Comparison of ENCODE assay signal across 12 cellular contexts in genomic region chr10:60536529-60537114, GRCh38.
A peak's percentile ranks its signal among the peaks of the same experiment; 100 is the strongest.
DNase-seq lines count a peak whose midpoint lies in the region; ATAC-seq and TF ChIP-seq lines count a peak whose summit lies in the region.
"Had no signal": no experiment of that assay in that cellular context is flagged by ENCODE, and none has a peak within 500 bp of the region (broad histone marks: within the 10 kb centered on the region; RNA-seq: fewer than 3 reads in every experiment).

No MANE protein-coding gene starts in this region.

- no peak for ATAC-seq in gastrocnemius medialis

- no peak overlapping the region for H2AFZ ChIP-seq in OCI-LY7 (ENCODE audit: low read length)

- H3K36me3 ChIP-seq in gastrocnemius medialis: no peaks in the 10 kb centered on the region
- H3K36me3 ChIP-seq in OCI-LY7 (ENCODE audit: insufficient read depth, low read length): no peaks in the 10 kb centered on the region
- no peaks in the 10 kb centered on the region for H3K36me3 ChIP-seq in thyroid gland
- H3K36me3 ChIP-seq in effector memory CD4-positive, alpha-beta T cell (ENCODE audit: control insufficient read depth, insufficient read depth, low read length): no peaks in the 10 kb centered on the region

- no peak for TF ChIP-seq POLR2A in gastrocnemius medialis (IDR thresholded peaks at IDR 0.05)
- no peak for TF ChIP-seq POLR2A in thyroid gland (IDR thresholded peaks at IDR 0.05)

- H3K79me2 ChIP-seq in OCI-LY7 (ENCODE audit: insufficient read depth, low read depth, low read length): no peaks in the 10 kb centered on the region

- H3K27me3 ChIP-seq in gastrocnemius medialis: no peaks in the 10 kb centered on the region
- H3K27me3 ChIP-seq in thyroid gland: no peaks in the 10 kb centered on the region
- H3K27me3 ChIP-seq in effector memory CD4-positive, alpha-beta T cell (replicated peaks; ENCODE audit: control insufficient read depth, insufficient read depth, low read length, poor library complexity, severe bottlenecking): no peaks in the 10 kb centered on the region

- H3K9me3 ChIP-seq in gastrocnemius medialis: no peaks in the 10 kb centered on the region
- no peaks in the 10 kb centered on the region for H3K9me3 ChIP-seq in OCI-LY7 (ENCODE audit: low read length)
- no peaks in the 10 kb centered on the region for H3K9me3 ChIP-seq in thyroid gland
- H3K9me3 ChIP-seq in effector memory CD4-positive, alpha-beta T cell (ENCODE audit: control insufficient read depth, low read length): no peaks in the 10 kb centered on the region

- no peak for TF ChIP-seq CTCF in fibroblast of the aortic adventitia (IDR thresholded peaks at IDR 0.05; ENCODE audit: insufficient read depth, low read length)
- TF ChIP-seq CTCF in gastrocnemius medialis (IDR thresholded peaks at IDR 0.05 in 4 of 5, conservative IDR thresholded peaks at IDR 0.05 in 1 of 5): no peak
- TF ChIP-seq CTCF in OCI-LY7 (conservative IDR thresholded peaks at IDR 0.05; ENCODE audit: low read length): no peak
- TF ChIP-seq CTCF in thyroid gland (IDR thresholded peaks at IDR 0.05): no peak

- DNase-seq in AG20443 (ENCODE audit: low spot score) (peak; percentile 11), H4 (ENCODE audit: low spot score) (peak; percentile 35), T1000 (lab: John Stamatoyannopoulos, UW) (peak; percentile 14), fibroblast of the aortic adventitia (ENCODE audit: low read depth) (peak; percentile 59), gastrocnemius medialis (no peak), OCI-LY7 (ENCODE audit: low spot score) (no peak), thyroid gland (no peak)
- DNase-seq in effector memory CD4-positive, alpha-beta T cell: no peak
- DNase-seq: Calu3, GOT3, NCI-H1436 treated with DMSO at 0.1 percent for 48 hours, RPMI8226 had no signal

- in situ Hi-C loops in gastrocnemius medialis (cut with MboI; ENCODE audit: low sequenced_read_pairs in 4 of 4): no loop called here

- H4K20me1 ChIP-seq in OCI-LY7 (ENCODE audit: insufficient read depth, low read length): no peaks in the 10 kb centered on the region

- no peak overlapping the region for H3K4me3 ChIP-seq in fibroblast of the aortic adventitia (ENCODE audit: low read depth, low read length)
- no peak overlapping the region for H3K4me3 ChIP-seq in gastrocnemius medialis
- H3K4me3 ChIP-seq in OCI-LY7 (ENCODE audit: low read depth, low read length, poor library complexity, severe bottlenecking): no peak overlapping the region
- H3K4me3 ChIP-seq in thyroid gland (replicated peaks in 1 of 3): no peak overlapping the region
- H3K4me3 ChIP-seq in effector memory CD4-positive, alpha-beta T cell (ENCODE audit: insufficient read depth, low read depth, low read length, poor library complexity, severe bottlenecking): no peak overlapping the region

- intact Hi-C loops in gastrocnemius medialis (cut with DNase I; ENCODE audit: low total_unique reads) (no loop called here), OCI-LY7 (cut with micrococcal nuclease; ENCODE audit: unreplicated experiment) (no loop called here), thyroid gland (cut with DNase I) (no loop called here)

- no peak overlapping the region for H3K27ac ChIP-seq in gastrocnemius medialis
- H3K27ac ChIP-seq in OCI-LY7 (ENCODE audit: low read depth, low read length, poor library complexity, severe bottlenecking): no peak overlapping the region
- H3K27ac ChIP-seq in thyroid gland: no peak overlapping the region
- H3K27ac ChIP-seq in effector memory CD4-positive, alpha-beta T cell (ENCODE audit: insufficient read depth, low read length, poor library complexity, severe bottlenecking): no peak overlapping the region

- POLR2A ChIA-PET in OCI-LY7 (lab: Charles Lee): interaction anchor here (0.7 kb wide), 1 partner anchor 341 kb away, joined by 3 read pairs; no protein-coding TSS in a partner anchor

- 91 to 93% methylated on average over 7 of the region's 7 CpGs for WGBS in thyroid gland, 2 donors

- peaks cover 7 to 15% of the 10 kb centered on the region in 2 donors for H3K4me1 ChIP-seq in gastrocnemius medialis
- H3K4me1 ChIP-seq in OCI-LY7 (ENCODE audit: insufficient read depth, low read length, poor library complexity, severe bottlenecking): no peaks in the 10 kb centered on the region
- H3K4me1 ChIP-seq in thyroid gland: peaks cover 27% of the 10 kb centered on the region in 2 donors
- no peaks in the 10 kb centered on the region for H3K4me1 ChIP-seq in effector memory CD4-positive, alpha-beta T cell (ENCODE audit: control insufficient read depth, insufficient read depth, low read length, poor library complexity, severe bottlenecking)

- BruUV-seq in OCI-LY7 (replicated peaks; lab: Mats Ljungman, UMichigan): no TSS peak

- CTCF ChIA-PET in OCI-LY7 (lab: Charles Lee; ENCODE audit: unreplicated experiment): no interaction called here

- no peaks in the 10 kb centered on the region for H3K9me2 ChIP-seq in OCI-LY7 (ENCODE audit: insufficient read depth, low read length)

- no peak overlapping the region for H3K4me2 ChIP-seq in OCI-LY7 (ENCODE audit: low read length)

Comparison
In these comparisons a context has a peak if more than half of its experiments do, and no peak if none do; other contexts are left out.
1. DNase-seq: peak in AG20443 (single experiment), H4 (single experiment), T1000 (single experiment) and fibroblast of the aortic adventitia (single experiment); none in gastrocnemius medialis (0 of 2), OCI-LY7 (single experiment), thyroid gland (0 of 2) and effector memory CD4-positive, alpha-beta T cell (0 of 3).